In genomic region chr1:186806477-186806876, GRCh38 we compare ENCODE assay signal across 11 cellular contexts. TPM values are rescaled to one million over a fixed set of nuclear protein-coding genes. Genes with fewer than 3 reads are reported as not detected.
A peak's percentile ranks its signal among the peaks of the same experiment; 100 is the strongest.
DNase-seq lines count a peak whose midpoint lies in the region; ATAC-seq and TF ChIP-seq lines count a peak whose summit lies in the region.
"Had no signal": no experiment of that assay in that cellular context is flagged by ENCODE, and none has a peak within 500 bp of the region (broad histone marks: within the 10 kb centered on the region; RNA-seq: fewer than 3 reads in every experiment).

No MANE protein-coding gene starts in this region.

- no peak overlapping the region for H3K4me3 ChIP-seq in Panc1 (ENCODE audit: low read depth in 2 of 2, low read length in 2 of 2)
- H3K4me3 ChIP-seq in psoas muscle = no peak overlapping the region

- intact Hi-C loops in Panc1 (cut with micrococcal nuclease; ENCODE audit: unreplicated experiment) (no loop called here), psoas muscle (cut with DNase I) (no loop called here)

- TF ChIP-seq CTCF in Panc1 (IDR thresholded peaks at IDR 0.05) (peak; percentile 27; the same call in 1 of the 2 replicates), psoas muscle (IDR thresholded peaks at IDR 0.05) (no peak)

- no peak overlapping the region for H3K27ac ChIP-seq in Panc1 (ENCODE audit: low read length)
- no peak overlapping the region for H3K27ac ChIP-seq in psoas muscle

- no peaks in the 10 kb centered on the region for H3K9me3 Mint-ChIP-seq in activated T-cell treated with anti-CD3 and anti-CD28 coated beads, Interleukin-2, amount 50 U/mL, for 72 hours
- H3K9me3 Mint-ChIP-seq: activated CD4-positive, alpha-beta T cell treated with anti-CD3 and anti-CD28 coated beads, Interleukin-2, amount 10 ng/mL, durations not matched to agents 24 days and 14 days; stimulated activated naive B cell treated with anti-CD40 and anti-IgM and Interleukin-4, amounts not matched to agents 10 μg/mL and 1 μg/mL and 100 μg/mL, for 72 hours had no signal

- no peaks in the 10 kb centered on the region for H3K36me3 ChIP-seq in Panc1 (ENCODE audit: control insufficient read depth, insufficient read depth, low read length)
- no peaks in the 10 kb centered on the region for H3K36me3 ChIP-seq in psoas muscle (ENCODE audit: insufficient read depth in 1 of 2, low read depth in 1 of 2)

- H3K4me1 Mint-ChIP-seq in activated T-cell treated with anti-CD3 and anti-CD28 coated beads, Interleukin-2, amount 50 U/mL, for 72 hours (ENCODE audit: low read depth) = no peaks in the 10 kb centered on the region
- H3K4me1 Mint-ChIP-seq: activated CD4-positive, alpha-beta T cell treated with anti-CD3 and anti-CD28 coated beads, Interleukin-2, amount 10 ng/mL, durations not matched to agents 24 days and 14 days; stimulated activated naive B cell treated with anti-CD40 and anti-IgM and Interleukin-4, amounts not matched to agents 10 μg/mL and 1 μg/mL and 100 μg/mL, for 72 hours had no signal

- H3K9me3 ChIP-seq in Panc1 (ENCODE audit: control insufficient read depth, insufficient read depth, low read depth, low read length) (no peaks in the 10 kb centered on the region), psoas muscle (no peaks in the 10 kb centered on the region)

- in situ Hi-C loops in Panc1 (cut with HindIII; ENCODE audit: low pct_unique_long_range_greater_than_20kb, low sequenced_read_pairs) = no loop called here

- WGBS in psoas muscle, 3 donors = 51 to 55% (median 52%) methylated on average over 3 of the region's 3 CpGs

- H3K27me3 Mint-ChIP-seq in activated T-cell treated with anti-CD3 and anti-CD28 coated beads, Interleukin-2, amount 50 U/mL, for 72 hours (ENCODE audit: low read depth) = peaks cover 6% of the 10 kb centered on the region
- H3K27me3 Mint-ChIP-seq: stimulated activated naive B cell treated with anti-CD40 and anti-IgM and Interleukin-4, amounts not matched to agents 10 μg/mL and 1 μg/mL and 100 μg/mL, for 72 hours had no signal

- H3K27me3 ChIP-seq in Panc1 (ENCODE audit: control insufficient read depth, insufficient read depth, low read length) (no peaks in the 10 kb centered on the region), psoas muscle (ENCODE audit: insufficient read depth in 3 of 3, low read length in 2 of 3) (no peaks in the 10 kb centered on the region)

- BruUV-seq in Panc1 (replicated peaks; lab: Mats Ljungman, UMichigan) = no TSS peak

- no peaks in the 10 kb centered on the region for H3K36me3 Mint-ChIP-seq in activated T-cell treated with anti-CD3 and anti-CD28 coated beads, Interleukin-2, amount 50 U/mL, for 72 hours (ENCODE audit: insufficient read depth in 2 of 2)
- H3K36me3 Mint-ChIP-seq: stimulated activated naive B cell treated with anti-CD40 and anti-IgM and Interleukin-4, amounts not matched to agents 10 μg/mL and 1 μg/mL and 100 μg/mL, for 72 hours had no signal

- POLR2A ChIA-PET in Panc1 (lab: Charles Lee) = no interaction called here

- H3K27ac Mint-ChIP-seq in activated T-cell treated with anti-CD3 and anti-CD28 coated beads, Interleukin-2, amount 50 U/mL, for 72 hours = no peak overlapping the region
- H3K27ac Mint-ChIP-seq: activated CD4-positive, alpha-beta T cell treated with anti-CD3 and anti-CD28 coated beads, Interleukin-2, amount 10 ng/mL, durations not matched to agents 24 days and 14 days; stimulated activated naive B cell treated with anti-CD40 and anti-IgM and Interleukin-4, amounts not matched to agents 10 μg/mL and 1 μg/mL and 100 μg/mL, for 72 hours had no signal

- H3K4me3 Mint-ChIP-seq in activated T-cell treated with anti-CD3 and anti-CD28 coated beads, Interleukin-2, amount 50 U/mL, for 72 hours = no peak overlapping the region
- H3K4me3 Mint-ChIP-seq: activated CD4-positive, alpha-beta T cell treated with anti-CD3 and anti-CD28 coated beads, Interleukin-2, amount 10 ng/mL, durations not matched to agents 24 days and 14 days; stimulated activated naive B cell treated with anti-CD40 and anti-IgM and Interleukin-4, amounts not matched to agents 10 μg/mL and 1 μg/mL and 100 μg/mL, for 72 hours had no signal

- DNase-seq in COLO829 (ENCODE audit: low spot score) (peak; percentile 16), Panc1 (ENCODE audit: low read depth, low spot score) (no peak), foreskin melanocyte (peak; percentile 44), psoas muscle (no peak)
- no peak for DNase-seq in activated T-cell treated with anti-CD3 and anti-CD28 coated beads, Interleukin-2, amount 50 U/mL, for 72 hours
- DNase-seq: activated CD4-positive, alpha-beta T cell treated with anti-CD3 and anti-CD28 coated beads, Interleukin-2, amount 10 ng/mL, durations not matched to agents 24 days and 14 days; occipital lobe; stimulated activated naive B cell treated with anti-CD40 and anti-IgM and Interleukin-4, amounts not matched to agents 10 μg/mL and 1 μg/mL and 100 μg/mL, for 72 hours had no signal

- H3K4me1 ChIP-seq in Panc1 (ENCODE audit: control insufficient read depth, insufficient read depth, low read length) (no peaks in the 10 kb centered on the region), psoas muscle (no peaks in the 10 kb centered on the region)

- peak; percentile 53 for ATAC-seq in GM21526 (IDR thresholded peaks at IDR 0.05; ENCODE audit: low FRiP score, unreplicated experiment)
- ATAC-seq in Panc1 = no peak
- ATAC-seq in activated T-cell treated with anti-CD3 and anti-CD28 coated beads, Interleukin-2, amount 50 U/mL, for 72 hours (replicated peaks in 1 of 2) = no peak
- no peak for ATAC-seq in HG02623 (IDR thresholded peaks at IDR 0.05; ENCODE audit: unreplicated experiment)
- ATAC-seq in HG02884 (IDR thresholded peaks at IDR 0.05; ENCODE audit: unreplicated experiment) = no peak
- no peak for ATAC-seq in psoas muscle
- ATAC-seq: stimulated activated naive B cell treated with anti-CD40 and anti-IgM and Interleukin-4, amounts not matched to agents 10 μg/mL and 1 μg/mL and 100 μg/mL, for 72 hours had no signal

- CTCF ChIA-PET in Panc1 (lab: Charles Lee) = no interaction called here

RNA-seq across cellular contexts. Expression of gene PLA2G4A, which starts 22.3 kb away (rescaled TPM):
- total RNA-seq in Panc1 (2021; ENCODE audit: unreplicated experiment) (not detected), psoas muscle (under 1 TPM; 0.44 to 0.71 (median 0.59) TPM)
- polyA plus RNA-seq in Panc1 (2012; ENCODE audit: insufficient read length) = not detected
- 1 to 10 TPM; 4.9 to 5.7 TPM for total RNA-seq in activated T-cell treated with anti-CD3 and anti-CD28 coated beads, Interleukin-2, amount 50 U/mL, for 72 hours
- polyA plus RNA-seq in psoas muscle = under 1 TPM; 0.24 to 0.39 (median 0.34) TPM

Comparison
In these comparisons a context has a peak if more than half of its experiments do, and no peak if none do; other contexts are left out.
1. DNase-seq: peak in COLO829 (single experiment) and foreskin melanocyte (single experiment); none in Panc1 (single experiment), activated T-cell treated with anti-CD3 and anti-CD28 coated beads, Interleukin-2, amount 50 U/mL, for 72 hours (0 of 2) and psoas muscle (0 of 2).